Comparison of ENCODE assay signal across 8 cellular contexts in genomic region chrX:20089845-20090244, GRCh38.
"Had no signal": no experiment of that assay in that cellular context is flagged by ENCODE, and none has a peak within 500 bp of the region (broad histone marks: within the 10 kb centered on the region; RNA-seq: fewer than 3 reads in every experiment).

No MANE protein-coding gene starts in this region.

- H3K9me3 ChIP-seq: HAP-1 had no signal

- H3K27ac Mint-ChIP-seq: GM23338, HFFc6 had no signal

- DNase-seq: GM23248, GOT3, H7, HCEC 1CT, HFFc6 had no signal

- H3K9me3 Mint-ChIP-seq: GM23338, HFFc6 had no signal

- H3K4me3 ChIP-seq: GM23248, GM23338, HAP-1 had no signal

- H3K9ac ChIP-seq: GM23248 had no signal

- H3K4me2 ChIP-seq: GM23338 had no signal

- H3K27ac ChIP-seq: GM23248 had no signal

- H3K4me1 ChIP-seq: HAP-1 had no signal

- H3K36me3 ChIP-seq: HAP-1 had no signal

- H2AFZ ChIP-seq: GM23248, GM23338 had no signal

- ATAC-seq: GM23338, HCT116 had no signal

- H3K4me1 Mint-ChIP-seq: GM23338 had no signal

- H3K4me3 Mint-ChIP-seq: GM23338, HFFc6 had no signal
